ENCODE assay signal across 10 cellular contexts in genomic region chr14:64680013-64680674, GRCh38. TPM values are rescaled to one million over a fixed set of nuclear protein-coding genes. Genes with fewer than 3 reads are reported as not detected.
DNase-seq lines count a peak whose midpoint lies in the region; ATAC-seq and TF ChIP-seq lines count a peak whose summit lies in the region.
"Had no signal": no experiment of that assay in that cellular context is flagged by ENCODE, and none has a peak within 500 bp of the region (broad histone marks: within the 10 kb centered on the region; RNA-seq: fewer than 3 reads in every experiment).

No MANE protein-coding gene starts in this region.

- H3K4me3 Mint-ChIP-seq in activated CD8-positive, alpha-beta T cell treated with anti-CD3 and anti-CD28 coated beads for 36 hours, result no peak overlapping the region

- DNase-seq in NCI-H2171 treated with DMSO at 0.1 percent for 48 hours (lab: John Stamatoyannopoulos, UW) (peak; percentile 68), NCI-H2171 (lab: John Stamatoyannopoulos, UW) (no peak), ascending aorta (ENCODE audit: low spot score in 2 of 2) (peak; percentile 38 to 78), left kidney (ENCODE audit: low read depth, low spot score) (peak; percentile 85)
- DNase-seq in stimulated activated CD4-positive, alpha-beta T cell treated with anti-CD3 and anti-CD28 coated beads, Interleukin-2, amount 100 ng/mL, for 48 hours, result no peak
- no peak for DNase-seq in activated CD8-positive, alpha-beta memory T cell treated with anti-CD3 and anti-CD28 coated beads for 24 hours
- DNase-seq in activated CD8-positive, alpha-beta T cell treated with anti-CD3 and anti-CD28 coated beads for 36 hours, result no peak

- no peaks in the 10 kb centered on the region for H3K4me1 Mint-ChIP-seq in activated CD8-positive, alpha-beta T cell treated with anti-CD3 and anti-CD28 coated beads for 36 hours (ENCODE audit: low read depth)

- WGBS in thymus, result 94% methylated on average over 9 of the region's 9 CpGs

- H3K9me3 Mint-ChIP-seq in activated CD8-positive, alpha-beta T cell treated with anti-CD3 and anti-CD28 coated beads for 36 hours, result no peaks in the 10 kb centered on the region

- POLR2A ChIA-PET in activated CD8-positive, alpha-beta T cell treated with anti-CD3 and anti-CD28 coated beads for 36 hours (lab: Charles Lee), result no interaction called here

- no peaks in the 10 kb centered on the region for H3K36me3 Mint-ChIP-seq in activated CD8-positive, alpha-beta T cell treated with anti-CD3 and anti-CD28 coated beads for 36 hours (ENCODE audit: low read depth)

- TF ChIP-seq CTCF in ascending aorta (IDR thresholded peaks at IDR 0.05), result no peak
- TF ChIP-seq CTCF in activated CD8-positive, alpha-beta T cell treated with anti-CD3 and anti-CD28 coated beads for 36 hours (IDR thresholded peaks at IDR 0.05), result no peak

- no peaks in the 10 kb centered on the region for H3K36me3 ChIP-seq in ascending aorta
- H3K36me3 ChIP-seq in thymus (ENCODE audit: control insufficient read depth, insufficient read depth), result no peaks in the 10 kb centered on the region
- H3K36me3 ChIP-seq: neutrophil had no signal

- CTCF ChIA-PET in activated CD8-positive, alpha-beta T cell treated with anti-CD3 and anti-CD28 coated beads for 36 hours (lab: Charles Lee), result interaction anchor here (1.0 to 2.0 kb wide), 3 partner anchors 8 to 44 kb away, joined by 3 to 7 read pairs (median 4); no protein-coding TSS in a partner anchor

- H3K4me1 ChIP-seq in ascending aorta (peaks cover 7 to 29% of the 10 kb centered on the region in 2 donors), thymus (ENCODE audit: control insufficient read depth, insufficient read depth, low read length) (no peaks in the 10 kb centered on the region)

- intact Hi-C loops in ascending aorta (cut with DNase I), result loop anchor here (5.0 kb wide), 2 partner anchors 37 to 127 kb away; no protein-coding TSS in a partner anchor
- intact Hi-C loops in activated CD8-positive, alpha-beta T cell treated with anti-CD3 and anti-CD28 coated beads for 36 hours (cut with micrococcal nuclease), result no loop called here

- H3K9me3 ChIP-seq in ascending aorta (no peaks in the 10 kb centered on the region), thymus (ENCODE audit: control insufficient read depth) (no peaks in the 10 kb centered on the region)
- H3K9me3 ChIP-seq: neutrophil had no signal

- H3K27ac ChIP-seq in ascending aorta (peak overlapping the region; percentile 93 to 94), thymus (ENCODE audit: low read depth) (peak overlapping the region; percentile 31)
- H3K27ac ChIP-seq: neutrophil had no signal

- H3K27me3 Mint-ChIP-seq in activated CD8-positive, alpha-beta T cell treated with anti-CD3 and anti-CD28 coated beads for 36 hours, result no peaks in the 10 kb centered on the region

- no peak for ATAC-seq in activated CD8-positive, alpha-beta T cell treated with anti-CD3 and anti-CD28 coated beads for 36 hours
- ATAC-seq: K562 had no signal

- no peaks in the 10 kb centered on the region for H3K27me3 ChIP-seq in ascending aorta
- no peaks in the 10 kb centered on the region for H3K27me3 ChIP-seq in thymus (ENCODE audit: control insufficient read depth, insufficient read depth)
- H3K27me3 ChIP-seq: neutrophil had no signal

- no peak overlapping the region for H3K27ac Mint-ChIP-seq in activated CD8-positive, alpha-beta T cell treated with anti-CD3 and anti-CD28 coated beads for 36 hours

- H3K4me3 ChIP-seq in ascending aorta, result no peak overlapping the region
- no peak overlapping the region for H3K4me3 ChIP-seq in thymus (ENCODE audit: low read length)
- H3K4me3 ChIP-seq: K562 had no signal

RNA-seq across cellular contexts. Expression of gene PLEKHG3, which starts 24.1 kb away (rescaled TPM):
- 134 TPM for total RNA-seq in ascending aorta
- 8.5 TPM for polyA plus RNA-seq in thymus
- 1 to 10 TPM; 2.7 to 2.8 TPM for total RNA-seq in activated CD8-positive, alpha-beta T cell treated with anti-CD3 and anti-CD28 coated beads for 36 hours

Comparison
In these comparisons a context has a peak if more than half of its experiments do, and no peak if none do; other contexts are left out.
1. DNase-seq: peak in NCI-H2171 treated with DMSO at 0.1 percent for 48 hours (single experiment), ascending aorta (2 of 2) and left kidney (single experiment); none in NCI-H2171 (single experiment), stimulated activated CD4-positive, alpha-beta T cell treated with anti-CD3 and anti-CD28 coated beads, Interleukin-2, amount 100 ng/mL, for 48 hours (0 of 2), activated CD8-positive, alpha-beta memory T cell treated with anti-CD3 and anti-CD28 coated beads for 24 hours (single experiment) and activated CD8-positive, alpha-beta T cell treated with anti-CD3 and anti-CD28 coated beads for 36 hours (single experiment).
2. RNA of gene PLEKHG3, which starts 24.1 kb away (total RNA-seq): 134 TPM in ascending aorta (single experiment); 2.7 to 2.8 TPM in activated CD8-positive, alpha-beta T cell treated with anti-CD3 and anti-CD28 coated beads for 36 hours; every median in the first group is over 10 times any median in the second.